ENCODE assay signal across 19 cellular contexts in the genomic region with DNA sequence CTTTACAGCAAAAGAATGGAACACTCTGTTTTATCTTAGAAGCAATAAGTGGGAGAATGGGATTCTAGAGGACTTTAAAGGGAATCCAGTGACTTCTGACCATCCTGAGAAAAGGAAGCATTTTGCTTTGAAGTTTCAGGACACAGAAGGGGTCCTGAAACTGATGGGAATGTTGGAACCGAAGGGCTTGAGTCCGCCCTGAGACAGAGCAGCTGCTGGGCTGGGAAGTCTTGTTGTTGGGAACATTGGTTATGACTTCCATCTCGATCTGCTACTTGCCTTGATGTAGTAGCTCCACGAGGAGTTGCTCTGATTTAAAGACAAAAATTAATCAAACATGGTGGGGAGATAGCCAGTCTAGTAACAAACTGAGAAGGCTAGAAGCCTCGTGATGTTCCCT.
"Had no signal": no experiment of that assay in that cellular context is flagged by ENCODE, and none has a peak within 500 bp of the region (broad histone marks: within the 10 kb centered on the region; RNA-seq: fewer than 3 reads in every experiment).

No MANE protein-coding gene starts in this region.

- H3K27ac ChIP-seq: parathyroid adenoma, SJSA1, WERI-Rb-1 had no signal

- H3K9me3 ChIP-seq: mucosa of descending colon, SJSA1 had no signal

- ATAC-seq: activated T-cell treated with anti-CD3 and anti-CD28 coated beads, Interleukin-2, amount 50 U/mL, for 72 hours; left colon; mucosa of descending colon had no signal

- H3K4me1 Mint-ChIP-seq: activated naive CD4-positive, alpha-beta T cell treated with anti-CD3 and anti-CD28 coated beads, Interleukin-2, amount 50 U/mL, for 24 hours had no signal

- H3K36me3 ChIP-seq: SJSA1, WERI-Rb-1 had no signal

- H3K27ac Mint-ChIP-seq: activated naive CD4-positive, alpha-beta T cell treated with anti-CD3 and anti-CD28 coated beads, Interleukin-2, amount 50 U/mL, for 24 hours; activated T-cell treated with anti-CD3 and anti-CD28 coated beads, Interleukin-2, amount 50 U/mL, for 72 hours; naive B cell; type B pancreatic cell had no signal

- H3K4me1 ChIP-seq: parathyroid adenoma, SJSA1 had no signal

- H3K27me3 Mint-ChIP-seq: type B pancreatic cell had no signal

- DNase-seq: activated CD4-positive, alpha-beta T cell treated with anti-CD3 and anti-CD28 coated beads for 1 hour; activated CD4-positive, alpha-beta T cell treated with anti-CD3 and anti-CD28 coated beads, Interleukin-2, amount 50 U/mL, for 4 hours; activated gamma-delta T cell; activated T-cell treated with anti-CD3 and anti-CD28 coated beads, Interleukin-2, amount 50 U/mL, for 72 hours; dermis blood vessel endothelial cell; effector memory CD4-positive, alpha-beta T cell; hippocampal formation; left colon; mucosa of descending colon; naive B cell; stimulated activated CD4-positive, alpha-beta T cell treated with anti-CD3 and anti-CD28 coated beads, Interleukin-12 subunit alpha, Interleukin-12 subunit beta, amount 100 ng/mL, for 4 hours; stimulated activated CD4-positive, alpha-beta T cell treated with anti-CD3 and anti-CD28 coated beads, Interleukin-1b, Interleukin-23, amount 100 ng/mL, for 48 hours; stimulated activated naive CD4-positive, alpha-beta T cell treated with Interleukin-2 at 50 U/mL for 16 hours; SW 1271 had no signal

- H3K4me3 Mint-ChIP-seq: activated naive CD4-positive, alpha-beta T cell treated with anti-CD3 and anti-CD28 coated beads, Interleukin-2, amount 50 U/mL, for 24 hours; activated T-cell treated with anti-CD3 and anti-CD28 coated beads, Interleukin-2, amount 50 U/mL, for 72 hours; naive B cell; type B pancreatic cell had no signal

- H3K36me3 Mint-ChIP-seq: activated naive CD4-positive, alpha-beta T cell treated with anti-CD3 and anti-CD28 coated beads, Interleukin-2, amount 50 U/mL, for 24 hours; naive B cell; type B pancreatic cell had no signal

- H3K4me3 ChIP-seq: mucosa of descending colon, SJSA1 had no signal

- H3K9me3 Mint-ChIP-seq: activated naive CD4-positive, alpha-beta T cell treated with anti-CD3 and anti-CD28 coated beads, Interleukin-2, amount 50 U/mL, for 24 hours had no signal
